13 cellular contexts compared by ENCODE assay signal in the genomic region with DNA sequence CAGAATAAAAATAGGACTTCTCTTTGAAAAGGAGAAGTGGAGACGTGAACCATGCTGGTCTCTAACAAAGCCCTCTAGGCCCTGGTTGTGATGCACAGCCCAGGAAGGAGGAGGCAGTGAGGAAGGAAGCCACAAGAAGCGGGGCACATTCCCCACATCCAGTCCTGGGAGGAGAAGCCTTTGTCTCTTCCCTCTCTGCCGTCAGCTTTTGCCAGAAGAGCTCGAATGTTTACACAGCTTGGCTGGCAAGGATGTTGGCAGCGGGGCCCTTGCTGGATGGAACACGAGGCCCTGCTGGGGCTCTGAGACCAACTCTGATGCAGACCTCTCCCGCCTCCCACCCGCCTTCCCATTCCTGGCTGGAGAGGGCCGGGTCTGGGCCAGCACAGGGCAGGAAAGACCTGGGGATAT.
DNase-seq lines count a peak whose midpoint lies in the region; ATAC-seq and TF ChIP-seq lines count a peak whose summit lies in the region.
"Had no signal": no experiment of that assay in that cellular context is flagged by ENCODE, and none has a peak within 500 bp of the region (broad histone marks: within the 10 kb centered on the region; RNA-seq: fewer than 3 reads in every experiment).

No MANE protein-coding gene starts in this region.

- no peak for TF ChIP-seq CTCF in dorsolateral prefrontal cortex (IDR thresholded peaks at IDR 0.05 in 54 of 56, conservative IDR thresholded peaks at IDR 0.05 in 2 of 56; ENCODE audit: low read depth in 1 of 56, partially characterized antibody in 56 of 56)
- no peak for TF ChIP-seq CTCF in omental fat pad (IDR thresholded peaks at IDR 0.05)

- H3K27ac ChIP-seq in dorsolateral prefrontal cortex, result peak overlapping the region in 24 of 59 donors; percentile 3 to 78 (median 45)
- H3K27ac ChIP-seq: epithelial cell of prostate, suprapubic skin had no signal

- H3K4me3 ChIP-seq in dorsolateral prefrontal cortex, result no peak overlapping the region
- H3K4me3 ChIP-seq: suprapubic skin had no signal

- peaks cover 0 to 5% (median 0%) of the 10 kb centered on the region in 45 donors for H3K27me3 ChIP-seq in dorsolateral prefrontal cortex
- H3K27me3 ChIP-seq: suprapubic skin had no signal

- ATAC-seq in omental fat pad (ENCODE audit: low FRiP score), result no peak
- ATAC-seq: activated CD4-positive, CD25-positive, alpha-beta regulatory T cell treated with anti-CD3 and anti-CD28 coated beads, Interleukin-2, amount 50 U/mL, for 24 hours had no signal

- intact Hi-C loops in dorsolateral prefrontal cortex (cut with DNase I) (no loop called here), posterior cingulate gyrus (cut with DNase I) (no loop called here)

- DNase-seq in DMS53 (lab: John Stamatoyannopoulos, UW), result peak; percentile 53
- peak; percentile 52 for DNase-seq in NCI-H2227 (lab: John Stamatoyannopoulos, UW; ENCODE audit: unreplicated experiment)
- peak in 9 of 10 donors; percentile 24 to 98 (median 58) for DNase-seq in dorsolateral prefrontal cortex
- peak; percentile 26 to 91 (median 56) for DNase-seq in posterior cingulate gyrus
- no peak for DNase-seq in T-helper 2 cell
- DNase-seq in activated CD4-positive, alpha-beta T cell treated with anti-CD3 and anti-CD28 coated beads for 48 hours, result no peak
- no peak for DNase-seq in foreskin melanocyte
- no peak for DNase-seq in omental fat pad (ENCODE audit: low spot score)
- DNase-seq: HFFc6, mammary epithelial cell had no signal

Comparison
In these comparisons a context has a peak if more than half of its experiments do, and no peak if none do; other contexts are left out.
1. DNase-seq: peak in DMS53 (single experiment), NCI-H2227 (single experiment), dorsolateral prefrontal cortex (9 of 10) and posterior cingulate gyrus (10 of 10); none in T-helper 2 cell (0 of 5), activated CD4-positive, alpha-beta T cell treated with anti-CD3 and anti-CD28 coated beads for 48 hours (single experiment), foreskin melanocyte (single experiment) and omental fat pad (single experiment).